ENCODE assay signal across 21 cellular contexts in the genomic region with DNA sequence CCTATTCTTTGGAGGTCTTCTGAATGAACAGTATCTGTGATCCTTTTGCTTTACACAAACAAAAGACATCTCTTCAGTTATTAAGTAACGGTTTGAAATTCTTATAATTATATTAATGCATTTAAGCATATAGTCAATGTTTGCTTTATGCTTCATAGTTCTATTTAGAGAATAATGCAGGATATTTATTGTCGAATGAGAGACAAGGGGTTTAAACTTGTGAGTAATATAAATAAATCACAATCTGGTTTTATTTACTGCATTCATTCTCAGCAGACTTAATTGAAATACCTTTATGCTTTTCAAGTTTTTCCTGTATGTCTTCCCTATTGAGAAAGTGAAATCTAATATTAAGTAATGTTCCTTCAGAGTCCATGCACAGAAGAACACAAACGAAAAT.
"Had no signal": no experiment of that assay in that cellular context is flagged by ENCODE, and none has a peak within 500 bp of the region (broad histone marks: within the 10 kb centered on the region; RNA-seq: fewer than 3 reads in every experiment).

No MANE protein-coding gene starts in this region.

- H3K27me3 ChIP-seq: colonic mucosa, dorsolateral prefrontal cortex, esophagus muscularis mucosa, esophagus squamous epithelium, foreskin keratinocyte, gastrocnemius medialis, heart left ventricle, heart right ventricle had no signal

- H3K27ac ChIP-seq: colonic mucosa, coronary artery, dorsolateral prefrontal cortex, epithelial cell of prostate, esophagus muscularis mucosa, esophagus squamous epithelium, foreskin keratinocyte, gastrocnemius medialis, heart left ventricle, heart right ventricle had no signal

- H3K4me3 ChIP-seq: colonic mucosa, coronary artery, dorsolateral prefrontal cortex, esophagus muscularis mucosa, esophagus squamous epithelium, gastrocnemius medialis, heart left ventricle, heart right ventricle had no signal

- H3K4me1 ChIP-seq: colonic mucosa, foreskin keratinocyte, gastrocnemius medialis had no signal

- H3K36me3 ChIP-seq: colonic mucosa, esophagus muscularis mucosa, esophagus squamous epithelium, gastrocnemius medialis, heart left ventricle, heart right ventricle had no signal

- DNase-seq: colonic mucosa; cortex of kidney; dermis blood vessel endothelial cell; dorsolateral prefrontal cortex; effector CD4-positive, alpha-beta T cell; effector CD8-positive, alpha-beta T cell; effector memory CD4-positive, alpha-beta T cell; effector memory CD8-positive, alpha-beta T cell; endodermal cell; erythroblast; esophagus squamous epithelium; foreskin melanocyte; gastrocnemius medialis; glutamatergic neuron; head of caudate nucleus; heart left ventricle; heart right ventricle had no signal

- ATAC-seq: effector memory CD8-positive, alpha-beta T cell; gastrocnemius medialis; heart left ventricle; heart right ventricle had no signal

- H3K9me3 ChIP-seq: colonic mucosa, esophagus muscularis mucosa, esophagus squamous epithelium, gastrocnemius medialis had no signal
